Comparison of ENCODE assay signal across 1 cellular context in genomic region chr19:46748325-46749109, GRCh38.
TF ChIP-seq lines count a peak whose summit lies in the region.

No MANE protein-coding gene starts in this region.

TF ChIP-seq in A549, 52 proteins besides CTCF, POLR2A, EP300 and RAD21 (continued from another document):
- TF ChIP-seq HMGXB4 (CRISPR knock-in tag; IDR thresholded peaks at IDR 0.05; ENCODE audit: borderline replicate concordance) (no peak), EHF (CRISPR knock-in tag; IDR thresholded peaks at IDR 0.05) (no peak), RFX5 (IDR thresholded peaks at IDR 0.05) (no peak), FOXS1 (CRISPR knock-in tag; IDR thresholded peaks at IDR 0.05) (no peak), NR3C1 (IDR thresholded peaks at IDR 0.05) (no peak), CEBPB (IDR thresholded peaks at IDR 0.05) (no peak), JUNB (IDR thresholded peaks at IDR 0.05) (no peak), CHD2 (IDR thresholded peaks at IDR 0.05; ENCODE audit: low read length, partially characterized antibody) (no peak), MAX (IDR thresholded peaks at IDR 0.05) (peak; percentile 45), SMC3 (IDR thresholded peaks at IDR 0.05) (peak; percentile 49), ESRRA (IDR thresholded peaks at IDR 0.05; ENCODE audit: borderline replicate concordance, low read length) (no peak), HOXA7 (CRISPR knock-in tag; IDR thresholded peaks at IDR 0.05) (no peak), CHD4 (IDR thresholded peaks at IDR 0.05; ENCODE audit: borderline replicate concordance) (no peak), HOXB5 (CRISPR knock-in tag; IDR thresholded peaks at IDR 0.05) (no peak), E2F6 (IDR thresholded peaks at IDR 0.05; ENCODE audit: borderline replicate concordance, low read depth) (no peak), NFE2L2 (conservative IDR thresholded peaks at IDR 0.05; ENCODE audit: low read length) (no peak), MAFK (IDR thresholded peaks at IDR 0.05; ENCODE audit: partially characterized antibody) (no peak), MYC (IDR thresholded peaks at IDR 0.05; ENCODE audit: borderline replicate concordance, low read length) (no peak)
TF ChIP-seq in A549: peak in this region for 3.
